In the genomic region with DNA sequence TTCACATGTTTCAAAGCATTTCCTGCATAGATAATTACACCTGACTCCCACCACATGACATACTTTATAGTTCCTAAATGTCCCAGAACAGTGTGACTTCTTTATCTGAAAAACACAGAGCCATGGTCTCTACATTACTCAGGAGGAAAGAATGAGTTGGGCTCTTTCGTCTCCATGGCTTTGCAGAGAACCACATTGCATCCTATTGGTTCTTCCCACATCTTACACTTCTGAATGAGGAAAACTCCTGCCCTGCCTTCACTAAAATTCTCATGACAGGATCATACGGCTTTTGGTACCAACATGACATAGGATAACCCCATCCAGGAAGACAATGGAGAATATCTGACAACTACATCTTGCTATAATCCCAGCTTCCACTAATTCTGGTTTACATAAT, we compare ENCODE assay signal across 9 cellular contexts.
DNase-seq lines count a peak whose midpoint lies in the region; ATAC-seq, FAIRE-seq and TF ChIP-seq lines count a peak whose summit lies in the region.
"Had no signal": no experiment of that assay in that cellular context is flagged by ENCODE, and none has a peak within 500 bp of the region (broad histone marks: within the 10 kb centered on the region; RNA-seq: fewer than 3 reads in every experiment).

No MANE protein-coding gene starts in this region.

- H3K9me2 ChIP-seq in PC-3 (replicated peaks; ENCODE audit: low read length) = no peaks in the 10 kb centered on the region

- POLR2A ChIA-PET in PC-3 (lab: Charles Lee; ENCODE audit: unreplicated experiment) = no interaction called here

- no peak for ATAC-seq in PC-3

- no peaks in the 10 kb centered on the region for H3K9me3 ChIP-seq in PC-3 (ENCODE audit: low read length)
- no peaks in the 10 kb centered on the region for H3K9me3 ChIP-seq in colonic mucosa
- H3K9me3 ChIP-seq in spleen = no peaks in the 10 kb centered on the region

- peaks cover 90% of the 10 kb centered on the region for H3K79me2 ChIP-seq in PC-3 (ENCODE audit: low read length)

- H3K4me3 ChIP-seq in PC-3 (ENCODE audit: low read length) = no peak overlapping the region
- H3K4me3 ChIP-seq in colonic mucosa = no peak overlapping the region
- peak overlapping the region in 2 of 8 donors; percentile 12 to 73 for H3K4me3 ChIP-seq in spleen

- H3K27ac Mint-ChIP-seq in T-helper 1 cell treated with Interleukin-12 subunit alpha and Interleukin-12 subunit beta and Interleukin-4 antibody, amounts not matched to agents 30 μg/mL and 1 μg/mL, for 36 hours = peak overlapping the region; percentile 89

- H3K4me1 Mint-ChIP-seq in T-helper 1 cell treated with Interleukin-12 subunit alpha and Interleukin-12 subunit beta and Interleukin-4 antibody, amounts not matched to agents 30 μg/mL and 1 μg/mL, for 36 hours (ENCODE audit: low read depth) = peaks cover 90% of the 10 kb centered on the region

- H3K4me1 ChIP-seq in PC-3 (ENCODE audit: insufficient read depth, low read length) (peaks cover 97% of the 10 kb centered on the region), colonic mucosa (peaks cover 25% of the 10 kb centered on the region), spleen (peaks cover 96 to 100% (median 100%) of the 10 kb centered on the region in 6 donors)

- no peak for TF ChIP-seq CTCF in PC-3 (conservative IDR thresholded peaks at IDR 0.05; ENCODE audit: low read depth, low read length)
- no peak for TF ChIP-seq CTCF in colonic mucosa (IDR thresholded peaks at IDR 0.05)
- TF ChIP-seq CTCF in spleen (IDR thresholded peaks at IDR 0.05 in 8 of 11, conservative IDR thresholded peaks at IDR 0.05 in 3 of 11) = no peak
- TF ChIP-seq CTCF in D721Med (IDR thresholded peaks at IDR 0.05; ENCODE audit: insufficient read depth, missing control alignments) = no peak

- H3K27ac ChIP-seq in PC-3 (ENCODE audit: low read length) = peak overlapping the region; percentile 91
- H3K27ac ChIP-seq in colonic mucosa = peak overlapping the region; percentile 13
- peak overlapping the region; percentile 11 to 99 (median 80) for H3K27ac ChIP-seq in spleen

- H3K9ac ChIP-seq in PC-3 (ENCODE audit: low read length) = 0 out of 2 replicates have a peak overlapping the region, but pooled peaks have one; percentile 0
- H3K9ac ChIP-seq in colonic mucosa (ENCODE audit: low read depth in 2 of 2, low read length in 2 of 2) = no peak overlapping the region

- no peaks in the 10 kb centered on the region for H4K20me1 ChIP-seq in PC-3 (ENCODE audit: low read length)

- H3K4me3 Mint-ChIP-seq in T-helper 1 cell treated with Interleukin-12 subunit alpha and Interleukin-12 subunit beta and Interleukin-4 antibody, amounts not matched to agents 30 μg/mL and 1 μg/mL, for 36 hours = peak overlapping the region; percentile 88

- no peaks in the 10 kb centered on the region for H3K27me3 Mint-ChIP-seq in T-helper 1 cell treated with Interleukin-12 subunit alpha and Interleukin-12 subunit beta and Interleukin-4 antibody, amounts not matched to agents 30 μg/mL and 1 μg/mL, for 36 hours (ENCODE audit: low read depth)

- H3K4me2 ChIP-seq in PC-3 (ENCODE audit: low read length) = peak overlapping the region; percentile 90

- H3K36me3 ChIP-seq in PC-3 (ENCODE audit: low read depth, low read length) (peaks cover 10% of the 10 kb centered on the region; the same call in 1 of the 2 replicates), colonic mucosa (no peaks in the 10 kb centered on the region), spleen (peaks cover 0 to 74% (median 2%) of the 10 kb centered on the region in 6 donors)

- no peaks in the 10 kb centered on the region for H3K9me3 Mint-ChIP-seq in T-helper 1 cell treated with Interleukin-12 subunit alpha and Interleukin-12 subunit beta and Interleukin-4 antibody, amounts not matched to agents 30 μg/mL and 1 μg/mL, for 36 hours

- DNase-seq in T-helper 1 cell = no peak
- DNase-seq in PC-3 = no peak
- no peak for DNase-seq in colonic mucosa
- no peak for DNase-seq in spleen
- no peak for DNase-seq in NCI-H2227 treated with DMSO at 0.1 percent for 48 hours (lab: John Stamatoyannopoulos, UW)
- no peak for DNase-seq in GOT3 (lab: John Stamatoyannopoulos, UW)
- DNase-seq in D721Med (ENCODE audit: insufficient read length, low spot score) = no peak

- TF ChIP-seq POLR2A in spleen (IDR thresholded peaks at IDR 0.05) = no peak

- no TSS peak for BruUV-seq in PC-3 (replicated peaks; lab: Mats Ljungman, UMichigan)

- no peak for FAIRE-seq in D721Med (lab: Jason Lieb, UNC)
- FAIRE-seq: H54 had no signal

- peaks cover 37% of the 10 kb centered on the region for H3F3A ChIP-seq in PC-3 (ENCODE audit: low read length, unreplicated experiment)

- intact Hi-C loops in PC-3 (cut with micrococcal nuclease) = loop anchor here (10.0 kb wide), 1 partner anchor 164 kb away; no protein-coding TSS in a partner anchor
- intact Hi-C loops in colonic mucosa (cut with DNase I) = no loop called here
- intact Hi-C loops in spleen (cut with DNase I; ENCODE audit: low total_unique reads) = no loop called here

- no peaks in the 10 kb centered on the region for H3K27me3 ChIP-seq in PC-3 (ENCODE audit: low read length)
- no peaks in the 10 kb centered on the region for H3K27me3 ChIP-seq in colonic mucosa
- no peaks in the 10 kb centered on the region for H3K27me3 ChIP-seq in spleen (replicated peaks in 1 of 7)

- CTCF ChIA-PET in PC-3 (lab: Charles Lee) = no interaction called here

- no peak overlapping the region for H2AFZ ChIP-seq in PC-3 (ENCODE audit: low read length)

- peaks cover 80% of the 10 kb centered on the region for H3K36me3 Mint-ChIP-seq in T-helper 1 cell treated with Interleukin-12 subunit alpha and Interleukin-12 subunit beta and Interleukin-4 antibody, amounts not matched to agents 30 μg/mL and 1 μg/mL, for 36 hours (ENCODE audit: low read depth)

- WGBS in spleen, 5 donors = 37 to 55% (median 50%) methylated on average over 2 of the region's 2 CpGs

Comparison
In these comparisons a context has a peak if more than half of its experiments do, and no peak if none do; other contexts are left out.
1. H3K27ac ChIP-seq: peak in every context shown above with its lines; median percentile 91 in PC-3; 80 in spleen; 13 in colonic mucosa.